In the genomic region with DNA sequence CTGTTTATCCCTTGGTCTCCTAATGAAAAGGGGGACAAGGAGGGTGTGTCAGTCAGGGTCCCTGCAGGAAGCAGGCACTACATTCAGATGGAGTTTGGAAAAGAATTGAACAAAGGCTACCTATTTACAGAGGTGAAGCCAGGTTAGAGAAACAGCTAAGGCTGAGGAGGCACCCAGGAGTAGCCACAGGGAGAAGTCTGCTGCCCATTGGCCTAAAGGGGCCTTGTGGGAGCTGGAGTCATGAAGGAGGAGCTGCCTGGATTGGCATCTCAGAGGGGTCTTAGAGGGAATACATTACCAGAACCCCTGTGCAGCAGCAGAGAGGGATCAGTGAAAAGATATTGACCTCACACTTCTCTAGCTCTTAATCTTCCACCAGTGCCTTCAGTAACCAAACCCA, we compare ENCODE assay signal across 1 cellular context.
TF ChIP-seq lines count a peak whose summit lies in the region.

No MANE protein-coding gene starts in this region.

TF ChIP-seq in H1, 55 proteins besides CTCF, POLR2A, EP300 and RAD21:
- TF ChIP-seq TEAD4 (IDR thresholded peaks at IDR 0.05; ENCODE audit: low read depth, low read length) (no peak), MAFK (IDR thresholded peaks at IDR 0.05; ENCODE audit: low read depth, low read length) (no peak), JUN (IDR thresholded peaks at IDR 0.05; ENCODE audit: low read depth, low read length) (no peak), EZH2 (IDR thresholded peaks at IDR 0.05; ENCODE audit: low read depth, low read length, severe bottlenecking) (no peak), YY1 (IDR thresholded peaks at IDR 0.05; ENCODE audit: low read depth, low read length) (no peak), RXRA (IDR thresholded peaks at IDR 0.05; ENCODE audit: insufficient read depth, low read depth, low read length) (no peak), CHD2 (IDR thresholded peaks at IDR 0.05; ENCODE audit: low read length) (no peak), BCL11A (IDR thresholded peaks at IDR 0.05; ENCODE audit: low read depth in 2 of 2, low read length in 2 of 2) (no peak), ASH2L (IDR thresholded peaks at IDR 0.05; ENCODE audit: low read length) (no peak)
- TF ChIP-seq, protein P1, sequence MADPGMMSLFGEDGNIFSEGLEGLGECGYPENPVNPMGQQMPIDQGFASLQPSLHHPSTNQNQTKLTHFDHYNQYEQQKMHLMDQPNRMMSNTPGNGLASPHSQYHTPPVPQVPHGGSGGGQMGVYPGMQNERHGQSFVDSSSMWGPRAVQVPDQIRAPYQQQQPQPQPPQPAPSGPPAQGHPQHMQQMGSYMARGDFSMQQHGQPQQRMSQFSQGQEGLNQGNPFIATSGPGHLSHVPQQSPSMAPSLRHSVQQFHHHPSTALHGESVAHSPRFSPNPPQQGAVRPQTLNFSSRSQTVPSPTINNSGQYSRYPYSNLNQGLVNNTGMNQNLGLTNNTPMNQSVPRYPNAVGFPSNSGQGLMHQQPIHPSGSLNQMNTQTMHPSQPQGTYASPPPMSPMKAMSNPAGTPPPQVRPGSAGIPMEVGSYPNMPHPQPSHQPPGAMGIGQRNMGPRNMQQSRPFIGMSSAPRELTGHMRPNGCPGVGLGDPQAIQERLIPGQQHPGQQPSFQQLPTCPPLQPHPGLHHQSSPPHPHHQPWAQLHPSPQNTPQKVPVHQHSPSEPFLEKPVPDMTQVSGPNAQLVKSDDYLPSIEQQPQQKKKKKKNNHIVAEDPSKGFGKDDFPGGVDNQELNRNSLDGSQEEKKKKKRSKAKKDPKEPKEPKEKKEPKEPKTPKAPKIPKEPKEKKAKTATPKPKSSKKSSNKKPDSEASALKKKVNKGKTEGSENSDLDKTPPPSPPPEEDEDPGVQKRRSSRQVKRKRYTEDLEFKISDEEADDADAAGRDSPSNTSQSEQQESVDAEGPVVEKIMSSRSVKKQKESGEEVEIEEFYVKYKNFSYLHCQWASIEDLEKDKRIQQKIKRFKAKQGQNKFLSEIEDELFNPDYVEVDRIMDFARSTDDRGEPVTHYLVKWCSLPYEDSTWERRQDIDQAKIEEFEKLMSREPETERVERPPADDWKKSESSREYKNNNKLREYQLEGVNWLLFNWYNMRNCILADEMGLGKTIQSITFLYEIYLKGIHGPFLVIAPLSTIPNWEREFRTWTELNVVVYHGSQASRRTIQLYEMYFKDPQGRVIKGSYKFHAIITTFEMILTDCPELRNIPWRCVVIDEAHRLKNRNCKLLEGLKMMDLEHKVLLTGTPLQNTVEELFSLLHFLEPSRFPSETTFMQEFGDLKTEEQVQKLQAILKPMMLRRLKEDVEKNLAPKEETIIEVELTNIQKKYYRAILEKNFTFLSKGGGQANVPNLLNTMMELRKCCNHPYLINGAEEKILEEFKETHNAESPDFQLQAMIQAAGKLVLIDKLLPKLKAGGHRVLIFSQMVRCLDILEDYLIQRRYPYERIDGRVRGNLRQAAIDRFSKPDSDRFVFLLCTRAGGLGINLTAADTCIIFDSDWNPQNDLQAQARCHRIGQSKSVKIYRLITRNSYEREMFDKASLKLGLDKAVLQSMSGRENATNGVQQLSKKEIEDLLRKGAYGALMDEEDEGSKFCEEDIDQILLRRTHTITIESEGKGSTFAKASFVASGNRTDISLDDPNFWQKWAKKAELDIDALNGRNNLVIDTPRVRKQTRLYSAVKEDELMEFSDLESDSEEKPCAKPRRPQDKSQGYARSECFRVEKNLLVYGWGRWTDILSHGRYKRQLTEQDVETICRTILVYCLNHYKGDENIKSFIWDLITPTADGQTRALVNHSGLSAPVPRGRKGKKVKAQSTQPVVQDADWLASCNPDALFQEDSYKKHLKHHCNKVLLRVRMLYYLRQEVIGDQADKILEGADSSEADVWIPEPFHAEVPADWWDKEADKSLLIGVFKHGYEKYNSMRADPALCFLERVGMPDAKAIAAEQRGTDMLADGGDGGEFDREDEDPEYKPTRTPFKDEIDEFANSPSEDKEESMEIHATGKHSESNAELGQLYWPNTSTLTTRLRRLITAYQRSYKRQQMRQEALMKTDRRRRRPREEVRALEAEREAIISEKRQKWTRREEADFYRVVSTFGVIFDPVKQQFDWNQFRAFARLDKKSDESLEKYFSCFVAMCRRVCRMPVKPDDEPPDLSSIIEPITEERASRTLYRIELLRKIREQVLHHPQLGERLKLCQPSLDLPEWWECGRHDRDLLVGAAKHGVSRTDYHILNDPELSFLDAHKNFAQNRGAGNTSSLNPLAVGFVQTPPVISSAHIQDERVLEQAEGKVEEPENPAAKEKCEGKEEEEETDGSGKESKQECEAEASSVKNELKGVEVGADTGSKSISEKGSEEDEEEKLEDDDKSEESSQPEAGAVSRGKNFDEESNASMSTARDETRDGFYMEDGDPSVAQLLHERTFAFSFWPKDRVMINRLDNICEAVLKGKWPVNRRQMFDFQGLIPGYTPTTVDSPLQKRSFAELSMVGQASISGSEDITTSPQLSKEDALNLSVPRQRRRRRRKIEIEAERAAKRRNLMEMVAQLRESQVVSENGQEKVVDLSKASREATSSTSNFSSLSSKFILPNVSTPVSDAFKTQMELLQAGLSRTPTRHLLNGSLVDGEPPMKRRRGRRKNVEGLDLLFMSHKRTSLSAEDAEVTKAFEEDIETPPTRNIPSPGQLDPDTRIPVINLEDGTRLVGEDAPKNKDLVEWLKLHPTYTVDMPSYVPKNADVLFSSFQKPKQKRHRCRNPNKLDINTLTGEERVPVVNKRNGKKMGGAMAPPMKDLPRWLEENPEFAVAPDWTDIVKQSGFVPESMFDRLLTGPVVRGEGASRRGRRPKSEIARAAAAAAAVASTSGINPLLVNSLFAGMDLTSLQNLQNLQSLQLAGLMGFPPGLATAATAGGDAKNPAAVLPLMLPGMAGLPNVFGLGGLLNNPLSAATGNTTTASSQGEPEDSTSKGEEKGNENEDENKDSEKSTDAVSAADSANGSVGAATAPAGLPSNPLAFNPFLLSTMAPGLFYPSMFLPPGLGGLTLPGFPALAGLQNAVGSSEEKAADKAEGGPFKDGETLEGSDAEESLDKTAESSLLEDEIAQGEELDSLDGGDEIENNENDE (IDR thresholded peaks at IDR 0.05; ENCODE audit: insufficient replicate concordance, low read length): no peak
